8 cellular contexts compared by ENCODE assay signal in genomic region chr9:70340572-70340971, GRCh38.
DNase-seq lines count a peak whose midpoint lies in the region; ATAC-seq and TF ChIP-seq lines count a peak whose summit lies in the region.

No MANE protein-coding gene starts in this region.

- no peaks in the 10 kb centered on the region for H4K20me1 ChIP-seq in osteoblast (ENCODE audit: insufficient read depth, low read length)

- no peak overlapping the region for H3K4me2 ChIP-seq in osteoblast (ENCODE audit: insufficient read depth, low read length)

- H3K27me3 ChIP-seq in osteoblast (ENCODE audit: insufficient read depth, low read length) = no peaks in the 10 kb centered on the region
- no peaks in the 10 kb centered on the region for H3K27me3 ChIP-seq in H7 (ENCODE audit: control insufficient read depth, insufficient read depth, low read length)

- TF ChIP-seq POLR2A in NB4 (IDR thresholded peaks at IDR 0.05; ENCODE audit: extremely low read depth, insufficient read length) = no peak

- no peaks in the 10 kb centered on the region for H3K9me3 ChIP-seq in osteoblast (ENCODE audit: low read depth, low read length)

- DNase-seq in ELR (ENCODE audit: low read depth) (peak; percentile 67), NB4 (ENCODE audit: low read depth) (peak; percentile 13), dedifferentiated amniotic fluid mesenchymal stem cell (ENCODE audit: extremely low spot score) (peak; percentile 80), osteoblast (ENCODE audit: insufficient read length, low spot score, missing footprints) (peak; percentile 58), H7 (no peak)
- no peak for DNase-seq in effector CD4-positive, alpha-beta T cell

- no peaks in the 10 kb centered on the region for H3K4me1 ChIP-seq in osteoblast (ENCODE audit: insufficient read depth, low read length)

- ATAC-seq in HG02884 (IDR thresholded peaks at IDR 0.05; ENCODE audit: unreplicated experiment) (no peak), HG02623 (IDR thresholded peaks at IDR 0.05; ENCODE audit: unreplicated experiment) (no peak)

- H2AFZ ChIP-seq in osteoblast (ENCODE audit: low read length) = no peak overlapping the region

- H3K27ac ChIP-seq in osteoblast (ENCODE audit: low read depth, low read length) = peak overlapping the region; percentile 68

- no peak overlapping the region for H3K4me3 ChIP-seq in NB4 (ENCODE audit: low read depth, low read length)
- no peak overlapping the region for H3K4me3 ChIP-seq in osteoblast (ENCODE audit: insufficient read depth, low read length)
- no peak overlapping the region for H3K4me3 ChIP-seq in H7 (ENCODE audit: insufficient read depth, low read depth, low read length)

- no peak for TF ChIP-seq CTCF in NB4 (IDR thresholded peaks at IDR 0.05; ENCODE audit: low read depth, low read length)
- TF ChIP-seq CTCF in osteoblast (IDR thresholded peaks at IDR 0.05; ENCODE audit: extremely low read depth, low read depth, low read length) = peak; percentile 55

- H3K36me3 ChIP-seq in osteoblast (ENCODE audit: insufficient read depth, low read length) (peaks cover 12% of the 10 kb centered on the region), H7 (replicated peaks; ENCODE audit: control insufficient read depth, insufficient read depth, low read length) (no peaks in the 10 kb centered on the region; the same call in 1 of the 2 replicates)

- H3K79me2 ChIP-seq in osteoblast (ENCODE audit: insufficient read depth, low read length) = no peaks in the 10 kb centered on the region

Comparison
In these comparisons a context has a peak if more than half of its experiments do, and no peak if none do; other contexts are left out.
1. DNase-seq: peak in ELR (single experiment), NB4 (single experiment), dedifferentiated amniotic fluid mesenchymal stem cell (single experiment) and osteoblast (single experiment); none in effector CD4-positive, alpha-beta T cell (single experiment) and H7 (single experiment).